In the genomic region with DNA sequence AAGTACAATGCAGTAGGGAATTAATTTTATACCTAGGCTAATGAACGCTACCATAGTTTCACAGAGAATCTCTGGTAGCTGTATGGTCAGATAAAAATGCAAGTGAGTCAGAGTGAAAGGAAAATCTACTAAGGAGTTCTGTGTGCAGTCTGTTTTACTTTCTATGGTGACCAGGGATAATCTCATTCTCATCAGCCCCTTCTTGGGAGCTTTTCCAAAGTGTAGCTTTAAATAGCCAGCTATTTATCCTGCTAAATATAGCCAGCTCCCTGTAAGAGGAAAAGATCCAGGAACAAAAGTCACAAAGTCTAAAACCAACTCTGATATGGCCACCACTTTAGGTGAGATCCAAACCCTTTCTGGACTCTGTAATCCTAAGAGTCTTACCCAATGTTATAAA, we compare ENCODE assay signal across 22 cellular contexts.
DNase-seq lines count a peak whose midpoint lies in the region; ATAC-seq and TF ChIP-seq lines count a peak whose summit lies in the region.
"Had no signal": no experiment of that assay in that cellular context is flagged by ENCODE, and none has a peak within 500 bp of the region (broad histone marks: within the 10 kb centered on the region; RNA-seq: fewer than 3 reads in every experiment).

No MANE protein-coding gene starts in this region.

- POLR2A ChIA-PET in IMR-90 (lab: Charles Lee; ENCODE audit: unreplicated experiment) = no interaction called here

- no peak overlapping the region for H2BK15ac ChIP-seq in IMR-90 (ENCODE audit: low read depth, low read length)

- in situ Hi-C loops in IMR-90 (cut with MboI; ENCODE audit: low sequenced_read_pairs) = no loop called here

- TF ChIP-seq POLR2A in IMR-90 (IDR thresholded peaks at IDR 0.05; ENCODE audit: low read depth, low read length) = no peak

- WGBS in IMR-90 (ENCODE audit: extremely low coverage in 2 of 2, insufficient read length in 1 of 2), 2 experiments = no CpG with 5 or more reads among the region's 1 CpG

- no peak for TF ChIP-seq CTCF in IMR-90 (conservative IDR thresholded peaks at IDR 0.05; ENCODE audit: low read depth, low read length)
- no peak for TF ChIP-seq CTCF in coronary artery (IDR thresholded peaks at IDR 0.05)

- CTCF ChIA-PET in IMR-90 (lab: Yijun Ruan, JAX) = no interaction called here

- BruUV-seq in IMR-90 (replicated peaks; lab: Mats Ljungman, UMichigan) = no TSS peak

- intact Hi-C loops in IMR-90 (cut with micrococcal nuclease) = no loop called here

- H3K4me3 ChIP-seq in IMR-90 (ENCODE audit: insufficient read depth, low read depth, low read length) (no peak overlapping the region), coronary artery (peak overlapping the region; percentile 22)
- H3K4me3 ChIP-seq: BLaER1 treated with 17β-estradiol and CSF1 and Interleukin-3, amounts not matched to agents 10 nM and 100 nM; body of pancreas; left lung had no signal

- H4K91ac ChIP-seq in IMR-90 (ENCODE audit: insufficient read depth, low read depth, low read length) = no peak overlapping the region

- no peak overlapping the region for H2BK20ac ChIP-seq in IMR-90 (ENCODE audit: low read depth, low read length)

- H3K14ac ChIP-seq in IMR-90 (replicated peaks; ENCODE audit: low read depth, low read length) = no peak overlapping the region

- H3K27me3 ChIP-seq in IMR-90 (ENCODE audit: control insufficient read depth, insufficient read depth, low read length) = no peaks in the 10 kb centered on the region
- H3K27me3 ChIP-seq: BLaER1 treated with 17β-estradiol and CSF1 and Interleukin-3, amounts not matched to agents 10 nM and 100 nM; body of pancreas; left lung had no signal

- no peak overlapping the region for H2AK5ac ChIP-seq in IMR-90 (ENCODE audit: low read depth, low read length)

- no peak overlapping the region for H3K18ac ChIP-seq in IMR-90 (ENCODE audit: low read depth, low read length)

- no peak overlapping the region for H2BK120ac ChIP-seq in IMR-90 (ENCODE audit: low read depth, low read length)

- H2AFZ ChIP-seq in IMR-90 (replicated peaks; ENCODE audit: low read length, poor library complexity) = no peak overlapping the region

- no peaks in the 10 kb centered on the region for H3K79me1 ChIP-seq in IMR-90 (ENCODE audit: low read depth in 1 of 2, low read length in 2 of 2)

- dilution Hi-C loops in IMR-90 (cut with HindIII; ENCODE audit: low sequenced_read_pairs, unreplicated experiment) = no loop called here

- no peak overlapping the region for H3K23ac ChIP-seq in IMR-90 (ENCODE audit: low read depth, low read length)

- H3K4ac ChIP-seq in IMR-90 (ENCODE audit: low read depth, low read length) = no peak overlapping the region

- H3K9ac ChIP-seq in IMR-90 (ENCODE audit: low read depth, low read length) = no peak overlapping the region
- H3K9ac ChIP-seq: BLaER1 treated with 17β-estradiol and CSF1 and Interleukin-3, amounts not matched to agents 10 nM and 100 nM had no signal

- no peak overlapping the region for H2AK9ac ChIP-seq in IMR-90 (replicated peaks; ENCODE audit: low read depth, low read length, poor library complexity)

- no peak overlapping the region for H2BK5ac ChIP-seq in IMR-90 (ENCODE audit: low read depth, low read length, poor library complexity, severe bottlenecking)

- H4K20me1 ChIP-seq in IMR-90 (ENCODE audit: insufficient read depth, low read length) = no peaks in the 10 kb centered on the region
- H4K20me1 ChIP-seq: BLaER1 treated with 17β-estradiol and CSF1 and Interleukin-3, amounts not matched to agents 10 nM and 100 nM had no signal

- no peak for TF ChIP-seq RAD21 in IMR-90 (IDR thresholded peaks at IDR 0.05; ENCODE audit: low read length)

- H3K9me3 ChIP-seq in IMR-90 (ENCODE audit: control insufficient read depth, insufficient read depth, low read length) = no peaks in the 10 kb centered on the region
- H3K9me3 ChIP-seq: BLaER1 treated with 17β-estradiol and CSF1 and Interleukin-3, amounts not matched to agents 10 nM and 100 nM; body of pancreas; left lung had no signal

- H3K4me2 ChIP-seq in IMR-90 (ENCODE audit: low read depth, low read length) = peak overlapping the region; percentile 58; the same call in 1 of the 2 replicates
- H3K4me2 ChIP-seq: BLaER1 treated with 17β-estradiol and CSF1 and Interleukin-3, amounts not matched to agents 10 nM and 100 nM had no signal

- no peaks in the 10 kb centered on the region; the same call in 1 of the 2 replicates for H3K4me1 ChIP-seq in IMR-90 (ENCODE audit: control insufficient read depth, insufficient read depth, low read length)
- H3K4me1 ChIP-seq: BLaER1 treated with 17β-estradiol and CSF1 and Interleukin-3, amounts not matched to agents 10 nM and 100 nM; body of pancreas; left lung had no signal

- no peak overlapping the region for H4K5ac ChIP-seq in IMR-90 (ENCODE audit: low read depth, low read length)

- no peak overlapping the region for H4K8ac ChIP-seq in IMR-90 (ENCODE audit: low read depth in 2 of 2, low read length in 2 of 2)

- peak; percentile 57 for ATAC-seq in IMR-90 (ENCODE audit: low read depth)
- ATAC-seq in HG02642 (IDR thresholded peaks at IDR 0.05; ENCODE audit: poor library complexity, unreplicated experiment) = no peak
- no peak for ATAC-seq in HG02938 (IDR thresholded peaks at IDR 0.05; ENCODE audit: unreplicated experiment)
- ATAC-seq: activated CD8-positive, alpha-beta T cell treated with anti-CD3 and anti-CD28 coated beads, Interleukin-2, amount 10 ng/mL, durations not matched to agents 7 days and 5 days; activated T-cell treated with anti-CD3 and anti-CD28 coated beads, Interleukin-2, amount 50 U/mL, for 72 hours; body of pancreas; left lung; T-helper 17 cell had no signal

- no peak overlapping the region for H3K27ac ChIP-seq in IMR-90 (ENCODE audit: insufficient read depth, low read length)
- peak overlapping the region; percentile 77 to 87 for H3K27ac ChIP-seq in coronary artery
- H3K27ac ChIP-seq: BLaER1 treated with 17β-estradiol and CSF1 and Interleukin-3, amounts not matched to agents 10 nM and 100 nM; body of pancreas; left lung; WERI-Rb-1 had no signal

- peaks cover 3% of the 10 kb centered on the region; the same call in 1 of the 2 replicates for H3K9me1 ChIP-seq in IMR-90 (ENCODE audit: insufficient read depth, low read length)

- H3K56ac ChIP-seq in IMR-90 (ENCODE audit: extremely low read depth, insufficient read depth, low read length) = no peak overlapping the region

- H3K36me3 ChIP-seq in IMR-90 (ENCODE audit: control insufficient read depth, insufficient read depth, low read length) = no peaks in the 10 kb centered on the region
- H3K36me3 ChIP-seq: left lung, WERI-Rb-1 had no signal

- DNase-seq in IMR-90 (peak; percentile 67), coronary artery (ENCODE audit: low spot score) (no peak), kidney tubule cell (ENCODE audit: low spot score) (peak; percentile 6), stromal cell of bone marrow (ENCODE audit: low read depth) (peak; percentile 25), middle frontal gyrus (ENCODE audit: extremely low spot score, low spot score) (no peak), DMS53 treated with DMSO at 0.1 percent for 48 hours (lab: John Stamatoyannopoulos, UW; ENCODE audit: unreplicated experiment) (no peak)
- DNase-seq: activated CD8-positive, alpha-beta T cell treated with anti-CD3 and anti-CD28 coated beads, Interleukin-2, amount 10 ng/mL, durations not matched to agents 7 days and 5 days; activated naive CD4-positive, alpha-beta T cell treated with anti-CD3 and anti-CD28 coated beads, Interleukin-2, amount 50 U/mL, for 16 hours; activated T-cell treated with anti-CD3 and anti-CD28 coated beads, Interleukin-2, amount 50 U/mL, for 72 hours; body of pancreas; dermis blood vessel endothelial cell; H7; left lung; NCI-H2171; NCI-H526 treated with DMSO at 0.1 percent for 48 hours; SHP77 treated with DMSO at 0.1 percent for 48 hours; stimulated activated CD4-positive, alpha-beta T cell treated with anti-CD3 and anti-CD28 coated beads, Interleukin-2, amount 100 ng/mL, for 24 hours; T-helper 17 cell; WERI-Rb-1 had no signal

TF ChIP-seq in IMR-90, 13 proteins besides CTCF, POLR2A, EP300 and RAD21:
- TF ChIP-seq SMC3 (IDR thresholded peaks at IDR 0.05; ENCODE audit: low read depth, low read length) = no peak
- TF ChIP-seq MAZ (IDR thresholded peaks at IDR 0.05; ENCODE audit: borderline replicate concordance, low read depth, low read length) = no peak
- TF ChIP-seq BHLHE40 (IDR thresholded peaks at IDR 0.05; ENCODE audit: low read depth, low read length) = no peak
- no peak for TF ChIP-seq MAFK (IDR thresholded peaks at IDR 0.05; ENCODE audit: low read depth, low read length)
- TF ChIP-seq, protein P1, sequence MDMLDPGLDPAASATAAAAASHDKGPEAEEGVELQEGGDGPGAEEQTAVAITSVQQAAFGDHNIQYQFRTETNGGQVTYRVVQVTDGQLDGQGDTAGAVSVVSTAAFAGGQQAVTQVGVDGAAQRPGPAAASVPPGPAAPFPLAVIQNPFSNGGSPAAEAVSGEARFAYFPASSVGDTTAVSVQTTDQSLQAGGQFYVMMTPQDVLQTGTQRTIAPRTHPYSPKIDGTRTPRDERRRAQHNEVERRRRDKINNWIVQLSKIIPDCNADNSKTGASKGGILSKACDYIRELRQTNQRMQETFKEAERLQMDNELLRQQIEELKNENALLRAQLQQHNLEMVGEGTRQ (IDR thresholded peaks at IDR 0.05; ENCODE audit: low read depth, low read length) = no peak
- no peak for TF ChIP-seq NFE2L2 (IDR thresholded peaks at IDR 0.05; ENCODE audit: low read depth, low read length)
- TF ChIP-seq, protein P2, sequence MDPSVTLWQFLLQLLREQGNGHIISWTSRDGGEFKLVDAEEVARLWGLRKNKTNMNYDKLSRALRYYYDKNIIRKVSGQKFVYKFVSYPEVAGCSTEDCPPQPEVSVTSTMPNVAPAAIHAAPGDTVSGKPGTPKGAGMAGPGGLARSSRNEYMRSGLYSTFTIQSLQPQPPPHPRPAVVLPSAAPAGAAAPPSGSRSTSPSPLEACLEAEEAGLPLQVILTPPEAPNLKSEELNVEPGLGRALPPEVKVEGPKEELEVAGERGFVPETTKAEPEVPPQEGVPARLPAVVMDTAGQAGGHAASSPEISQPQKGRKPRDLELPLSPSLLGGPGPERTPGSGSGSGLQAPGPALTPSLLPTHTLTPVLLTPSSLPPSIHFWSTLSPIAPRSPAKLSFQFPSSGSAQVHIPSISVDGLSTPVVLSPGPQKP (IDR thresholded peaks at IDR 0.05; ENCODE audit: borderline replicate concordance, low read depth, low read length) = no peak
- no peak for TF ChIP-seq CEBPB (IDR thresholded peaks at IDR 0.05; ENCODE audit: low read depth, low read length)
- TF ChIP-seq MXI1 (IDR thresholded peaks at IDR 0.05; ENCODE audit: borderline replicate concordance, low read depth, low read length) = no peak
- TF ChIP-seq CHD1 (IDR thresholded peaks at IDR 0.05; ENCODE audit: low read depth, low read length) = no peak
- no peak for TF ChIP-seq RFX5 (IDR thresholded peaks at IDR 0.05; ENCODE audit: low read depth, low read length)
- TF ChIP-seq FOS (IDR thresholded peaks at IDR 0.05; ENCODE audit: low read depth, low read length) = no peak
- TF ChIP-seq RCOR1 (IDR thresholded peaks at IDR 0.05; ENCODE audit: insufficient replicate concordance, low read length) = no peak

Comparison
In these comparisons a context has a peak if more than half of its experiments do, and no peak if none do; other contexts are left out.
1. DNase-seq: peak in IMR-90 (single experiment), kidney tubule cell (single experiment) and stromal cell of bone marrow (single experiment); none in coronary artery (single experiment), middle frontal gyrus (single experiment) and DMS53 treated with DMSO at 0.1 percent for 48 hours (single experiment).